ENCODE assay signal across 18 cellular contexts in the genomic region with DNA sequence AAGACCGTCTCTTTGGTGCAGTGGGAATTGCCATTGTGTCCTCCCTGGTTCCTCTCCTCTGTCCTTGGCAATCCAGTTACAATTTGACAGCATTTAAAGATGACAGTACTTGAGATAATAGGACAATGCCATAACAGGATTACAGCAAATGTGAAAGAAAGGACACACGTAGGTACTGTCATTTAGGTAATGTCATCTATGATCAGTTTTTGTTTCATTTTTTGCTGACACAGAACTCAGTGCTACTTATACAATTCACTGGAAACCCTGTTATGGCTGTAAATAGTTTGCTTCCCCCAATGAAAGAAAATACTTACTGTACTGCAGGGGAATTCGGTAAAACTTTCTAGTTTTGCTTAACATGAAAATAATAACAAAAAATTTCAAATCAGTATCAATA.
DNase-seq lines count a peak whose midpoint lies in the region; ATAC-seq and TF ChIP-seq lines count a peak whose summit lies in the region.
"Had no signal": no experiment of that assay in that cellular context is flagged by ENCODE, and none has a peak within 500 bp of the region (broad histone marks: within the 10 kb centered on the region; RNA-seq: fewer than 3 reads in every experiment).

No MANE protein-coding gene starts in this region.

- H3K4me3 ChIP-seq in GM08714 (ENCODE audit: low read length) (peak overlapping the region; percentile 27; the same call in 1 of the 2 replicates), suprapubic skin (no peak overlapping the region)
- H3K4me3 ChIP-seq: left lung, vagina had no signal

- no peaks in the 10 kb centered on the region for H3K9me3 ChIP-seq in suprapubic skin
- H3K9me3 ChIP-seq: left lung, neutrophil, vagina had no signal

- no peak for DNase-seq in activated naive CD4-positive, alpha-beta T cell treated with Interleukin-2 at 50 U/mL for 16 hours
- no peak for DNase-seq in activated CD4-positive, alpha-beta T cell treated with anti-CD3 and anti-CD28 coated beads, Interleukin-2, amount 50 U/mL, for 1 hour
- DNase-seq in suprapubic skin (ENCODE audit: low spot score in 2 of 2) = no peak
- DNase-seq in stimulated activated CD4-positive, alpha-beta T cell treated with anti-CD3 and anti-CD28 coated beads, Interleukin-4, amount 100 ng/mL, for 24 hours = no peak
- DNase-seq: activated CD4-positive, alpha-beta T cell treated with anti-CD3 and anti-CD28 coated beads for 36 hours; brain microvascular endothelial cell; DMS79; glutamatergic neuron; left lung; NCI-H2107; stimulated activated CD8-positive, alpha-beta memory T cell treated with anti-CD3 and anti-CD28 coated beads, Interleukin-4, amount 100 ng/mL, for 48 hours; T-cell had no signal

- TF ChIP-seq POLR2A in suprapubic skin (IDR thresholded peaks at IDR 0.05) = no peak

- TF ChIP-seq CTCF in suprapubic skin (IDR thresholded peaks at IDR 0.05) = no peak

- 88% methylated on average over 3 of the region's 3 CpGs for WGBS in suprapubic skin

- no peaks in the 10 kb centered on the region for H3K36me3 ChIP-seq in suprapubic skin
- H3K36me3 ChIP-seq: brain microvascular endothelial cell, left lung, neutrophil, vagina had no signal

- ATAC-seq in GM18909 (IDR thresholded peaks at IDR 0.05; ENCODE audit: poor library complexity, unreplicated experiment) (peak; percentile 57), HG02759 (IDR thresholded peaks at IDR 0.05; ENCODE audit: unreplicated experiment) (peak; percentile 47), HG03469 (IDR thresholded peaks at IDR 0.05; ENCODE audit: unreplicated experiment) (peak; percentile 66)
- ATAC-seq: activated CD4-positive, alpha-beta T cell treated with anti-CD3 and anti-CD28 coated beads for 36 hours; left lung; T-cell had no signal

- H3K4me1 ChIP-seq in suprapubic skin = peaks cover 9% of the 10 kb centered on the region
- H3K4me1 ChIP-seq: vagina had no signal

- TF ChIP-seq EP300 in suprapubic skin (IDR thresholded peaks at IDR 0.05) = no peak

- H3K27ac ChIP-seq in suprapubic skin = no peak overlapping the region
- H3K27ac ChIP-seq: brain microvascular endothelial cell, left lung, neutrophil, vagina had no signal

- H3K27me3 ChIP-seq in suprapubic skin = no peaks in the 10 kb centered on the region
- H3K27me3 ChIP-seq: brain microvascular endothelial cell, left lung, neutrophil, vagina had no signal
